Comparison of ENCODE assay signal across 8 cellular contexts in the genomic region with DNA sequence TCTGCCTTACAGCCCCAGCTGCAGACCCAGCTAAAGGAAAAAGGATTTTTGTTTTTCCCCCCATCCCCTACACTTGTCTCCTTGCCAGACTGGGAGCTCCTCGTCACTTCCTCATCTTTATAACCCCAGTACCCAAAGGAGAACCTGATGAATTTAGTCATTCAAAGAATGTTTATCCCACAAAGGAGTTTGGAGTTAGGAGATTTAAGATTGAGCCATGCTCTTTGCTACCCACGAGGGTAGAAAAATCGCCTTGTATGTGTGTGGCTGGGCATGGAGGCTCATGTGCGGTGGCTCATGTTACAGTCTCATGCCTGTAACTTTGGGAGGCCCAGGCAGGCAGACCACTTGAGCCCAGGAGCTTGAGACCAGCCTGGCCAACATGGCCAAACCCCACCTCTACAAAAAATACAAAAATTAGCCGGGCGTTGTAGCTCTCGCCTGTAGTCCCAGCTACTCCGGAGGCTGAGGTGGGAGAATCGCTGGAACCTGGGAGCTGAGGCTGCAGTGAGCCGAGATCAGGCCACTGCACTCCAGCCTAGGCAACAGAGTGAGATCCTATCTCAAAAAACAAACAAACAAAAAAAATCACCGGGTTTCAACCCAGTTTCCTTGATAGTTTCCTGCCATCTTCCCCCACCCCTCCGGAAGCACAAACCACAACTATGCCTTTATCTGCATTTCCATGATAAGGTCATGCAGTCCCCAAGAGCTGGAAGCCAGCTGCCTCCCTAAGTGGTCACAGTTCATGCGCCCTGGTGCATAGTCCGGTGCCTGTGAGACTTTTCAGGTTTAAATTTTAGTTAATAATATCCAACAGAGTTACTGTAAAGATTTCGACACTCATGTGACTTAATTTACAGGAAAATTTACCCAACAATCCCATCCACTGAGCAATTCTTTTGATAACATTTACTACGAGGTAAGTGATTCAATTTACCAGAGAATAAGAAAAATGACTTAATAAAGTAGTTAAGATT. TPM values are rescaled to one million over a fixed set of nuclear protein-coding genes. Genes with fewer than 3 reads are reported as not detected.
DNase-seq lines count a peak whose midpoint lies in the region; ATAC-seq and TF ChIP-seq lines count a peak whose summit lies in the region.

No MANE protein-coding gene starts in this region.

- no peaks in the 10 kb centered on the region for H3K27me3 ChIP-seq in AG04450 (ENCODE audit: control insufficient read depth, insufficient read depth, low read length)
- no peaks in the 10 kb centered on the region for H3K27me3 ChIP-seq in esophagus muscularis mucosa
- H3K27me3 ChIP-seq in skeletal muscle tissue (ENCODE audit: control insufficient read depth in 3 of 3, insufficient read depth in 3 of 3, low read length in 3 of 3), result no peaks in the 10 kb centered on the region

- POLR2A ChIA-PET in AG04450 (lab: Yijun Ruan, JAX), result no interaction called here

- WGBS in esophagus muscularis mucosa, result 70% methylated on average over 16 of the region's 16 CpGs

- H3K36me3 ChIP-seq in esophagus muscularis mucosa (peaks cover 0 to 5% (median 2%) of the 10 kb centered on the region in 4 donors), skeletal muscle tissue (ENCODE audit: control insufficient read depth in 3 of 3, insufficient read depth in 3 of 3, low read length in 3 of 3) (no peaks in the 10 kb centered on the region)

- peaks cover 15 to 37% (median 28%) of the 10 kb centered on the region in 4 donors for H3K4me1 ChIP-seq in esophagus muscularis mucosa
- H3K4me1 ChIP-seq in skeletal muscle tissue (ENCODE audit: control insufficient read depth in 3 of 3, insufficient read depth in 3 of 3, low read length in 3 of 3), result peaks cover 5 to 18% (median 7%) of the 10 kb centered on the region in 3 donors

- H3K9ac ChIP-seq in skeletal muscle tissue (ENCODE audit: low read depth in 1 of 3, low read length in 3 of 3), result peak overlapping the region in 2 of 3 donors; percentile 27 to 89

- TF ChIP-seq EP300 in esophagus muscularis mucosa (IDR thresholded peaks at IDR 0.05), result no peak

- H3K27ac ChIP-seq in AG04450 (ENCODE audit: low read depth, low read length), result peak overlapping the region; percentile 58
- H3K27ac ChIP-seq in esophagus muscularis mucosa (replicated peaks in 1 of 4), result peak overlapping the region; percentile 98 to 99 (median 99)
- H3K27ac ChIP-seq in skeletal muscle tissue (ENCODE audit: low read depth, low read length), result peak overlapping the region; percentile 93

- H3K4me3 ChIP-seq in AG04450 (ENCODE audit: low read depth, low read length) (peak overlapping the region; percentile 68), esophagus muscularis mucosa (peak overlapping the region in 2 of 4 donors; percentile 89 to 91), skeletal muscle tissue (ENCODE audit: low read length in 3 of 3) (no peak overlapping the region)

- TF ChIP-seq POLR2A in esophagus muscularis mucosa (IDR thresholded peaks at IDR 0.05; ENCODE audit: low read depth), result no peak

- intact Hi-C loops in esophagus muscularis mucosa (cut with DNase I), result loop anchor here (5.0 kb wide), 1 partner anchor 195 kb away; a partner anchor contains a TSS

- no peaks in the 10 kb centered on the region for H3K9me3 ChIP-seq in AG04450 (ENCODE audit: control insufficient read depth, insufficient read depth, low read length)
- no peaks in the 10 kb centered on the region for H3K9me3 ChIP-seq in esophagus muscularis mucosa
- H3K9me3 ChIP-seq in skeletal muscle tissue (ENCODE audit: control insufficient read depth in 3 of 3, low read length in 3 of 3), result no peaks in the 10 kb centered on the region

- CTCF ChIA-PET in AG04450 (lab: Charles Lee), result interaction anchor here (0.5 to 8.1 kb wide), 2 partner anchors 18 to 935 kb away, joined by 3 to 66 read pairs; no protein-coding TSS in a partner anchor

- no peak for ATAC-seq in HG03520 (IDR thresholded peaks at IDR 0.05; ENCODE audit: unreplicated experiment)

- no peak for DNase-seq in AG04450 (ENCODE audit: low read depth, low spot score)
- DNase-seq in HK-2 (ENCODE audit: unreplicated experiment), result peak; percentile 30
- peak; percentile 36 for DNase-seq in activated CD4-positive, alpha-beta T cell treated with anti-CD3 and anti-CD28 coated beads for 48 hours
- DNase-seq in esophagus muscularis mucosa (ENCODE audit: extremely low spot score), result no peak
- DNase-seq in NCI-H2227 treated with DMSO at 0.1 percent for 48 hours (lab: John Stamatoyannopoulos, UW), result no peak
- DNase-seq in midbrain (lab: John Stamatoyannopoulos, UW), result no peak

- TF ChIP-seq CTCF in AG04450 (IDR thresholded peaks at IDR 0.05; ENCODE audit: low read depth, low read length) (no peak), esophagus muscularis mucosa (IDR thresholded peaks at IDR 0.05) (no peak)

RNA-seq across cellular contexts. Expression of a gene that starts 1.5 kb away (rescaled TPM):
- 33.5 and 51.1 TPM in 2 replicates for polyA plus RNA-seq in AG04450 (2011; rRNA removed)
- polyA minus RNA-seq in AG04450 (2011; rRNA and poly(A)+ RNA removed), result 15.3 and 24.3 TPM in 2 replicates
- total RNA-seq in esophagus muscularis mucosa (10 to 100 TPM; 30.2 to 36.8 (median 35.1) TPM), skeletal muscle tissue (15.1 TPM)

RNA-seq across cellular contexts. Expression of a gene that starts 7.1 kb away (rescaled TPM):
- polyA plus RNA-seq in AG04450 (2011; rRNA removed), result 12.6 and 12.7 TPM in 2 replicates
- 35.9 and 48.1 TPM in 2 replicates for polyA minus RNA-seq in AG04450 (2011; rRNA and poly(A)+ RNA removed)
- 10 to 100 TPM; 19.9 to 23.8 (median 21.5) TPM for total RNA-seq in esophagus muscularis mucosa
- 12.5 TPM for total RNA-seq in skeletal muscle tissue

RNA-seq across cellular contexts. Expression of a gene that starts 59.2 kb away (rescaled TPM):
- polyA plus RNA-seq in AG04450 (2011; rRNA removed), result 16.4 and 17.6 TPM in 2 replicates
- polyA minus RNA-seq in AG04450 (2011; rRNA and poly(A)+ RNA removed), result 6.6 and 9.5 TPM in 2 replicates
- 100 to 1,000 TPM; 135 to 158 (median 140) TPM for total RNA-seq in esophagus muscularis mucosa
- 39.1 TPM for total RNA-seq in skeletal muscle tissue

Comparison
In these comparisons a context has a peak if more than half of its experiments do, and no peak if none do; other contexts are left out.
1. DNase-seq: peak in HK-2 (single experiment) and activated CD4-positive, alpha-beta T cell treated with anti-CD3 and anti-CD28 coated beads for 48 hours (single experiment); none in AG04450 (single experiment), esophagus muscularis mucosa (single experiment), NCI-H2227 treated with DMSO at 0.1 percent for 48 hours (single experiment) and midbrain (single experiment).
2. Peak in every context shown above with its lines, with median percentiles within 50 percentile points of each other: H3K27ac ChIP-seq.